8 cellular contexts compared by ENCODE assay signal in the genomic region with DNA sequence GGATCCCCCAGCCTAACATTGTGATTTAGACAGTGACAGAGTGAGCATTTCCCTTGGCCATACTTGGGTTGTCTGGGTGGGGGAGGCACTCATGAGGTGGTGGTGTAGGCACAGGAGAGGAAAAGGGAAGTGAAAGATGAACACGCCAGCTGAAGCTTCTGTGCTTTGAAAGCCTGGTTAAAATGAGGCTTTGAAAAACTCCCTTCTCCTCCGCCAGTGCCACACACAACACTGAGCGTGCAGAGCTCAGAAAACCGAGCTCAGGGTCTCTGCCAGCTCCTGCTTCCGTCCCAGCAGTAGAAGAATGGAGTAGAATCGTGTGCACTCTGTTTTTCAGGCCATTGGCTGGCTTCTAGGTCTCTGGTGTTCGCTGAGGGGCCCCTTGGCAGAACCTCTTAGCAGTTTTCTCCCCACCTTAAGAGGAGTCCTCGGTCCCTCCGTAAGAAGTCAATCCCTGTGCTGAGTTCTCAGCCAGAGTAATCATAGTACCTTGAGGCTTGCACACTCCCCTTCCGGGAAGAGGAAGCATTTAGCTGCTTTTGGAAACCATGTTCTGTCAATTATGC. TPM values are rescaled to one million over a fixed set of nuclear protein-coding genes. Genes with fewer than 3 reads are reported as not detected.
A peak's percentile ranks its signal among the peaks of the same experiment; 100 is the strongest.
DNase-seq lines count a peak whose midpoint lies in the region; ATAC-seq, FAIRE-seq and TF ChIP-seq lines count a peak whose summit lies in the region.

No MANE protein-coding gene starts in this region.

- no peaks in the 10 kb centered on the region for H3K9me3 Mint-ChIP-seq in CD8-positive, alpha-beta T cell
- H3K9me3 Mint-ChIP-seq in activated CD8-positive, alpha-beta T cell treated with anti-CD3 and anti-CD28 coated beads, Interleukin-2, amount 10 ng/mL, durations not matched to agents 7 days and 5 days (ENCODE audit: insufficient read depth): no peaks in the 10 kb centered on the region

- peaks cover 50% of the 10 kb centered on the region for H3K4me1 Mint-ChIP-seq in CD8-positive, alpha-beta T cell (ENCODE audit: low read depth)
- H3K4me1 Mint-ChIP-seq in activated CD8-positive, alpha-beta T cell treated with anti-CD3 and anti-CD28 coated beads, Interleukin-2, amount 10 ng/mL, durations not matched to agents 7 days and 5 days (ENCODE audit: low read depth): peaks cover 36% of the 10 kb centered on the region

- H3K27me3 ChIP-seq in CD8-positive, alpha-beta T cell (ENCODE audit: insufficient read depth, low read length): no peaks in the 10 kb centered on the region
- H3K27me3 ChIP-seq in layer of hippocampus (ENCODE audit: control insufficient read depth, insufficient read depth, low read length): no peaks in the 10 kb centered on the region
- H3K27me3 ChIP-seq in suprapubic skin: no peaks in the 10 kb centered on the region

- peak overlapping the region; percentile 54 for H3K27ac ChIP-seq in CD8-positive, alpha-beta T cell (ENCODE audit: low read depth, low read length)
- H3K27ac ChIP-seq in layer of hippocampus (ENCODE audit: low read depth, low read length): peak overlapping the region; percentile 55
- H3K27ac ChIP-seq in suprapubic skin: peak overlapping the region; percentile 70
- H3K27ac ChIP-seq in kidney (ENCODE audit: low read depth in 2 of 2, low read length in 2 of 2): no peak overlapping the region

- H3K27me3 Mint-ChIP-seq in CD8-positive, alpha-beta T cell (ENCODE audit: low read depth): no peaks in the 10 kb centered on the region
- no peaks in the 10 kb centered on the region for H3K27me3 Mint-ChIP-seq in activated CD8-positive, alpha-beta T cell treated with anti-CD3 and anti-CD28 coated beads, Interleukin-2, amount 10 ng/mL, durations not matched to agents 7 days and 5 days (ENCODE audit: low read depth)

- TF ChIP-seq POLR2A in suprapubic skin (IDR thresholded peaks at IDR 0.05): no peak

- WGBS in suprapubic skin: 46% methylated on average over 10 of the region's 10 CpGs

- intact Hi-C loops in CD8-positive, alpha-beta T cell (cut with DNase I, micrococcal nuclease): loop anchor here in 1 of 2 experiments (1.0 kb wide), 1 partner anchor 12 kb away; no protein-coding TSS in a partner anchor
- intact Hi-C loops in kidney (cut with DNase I): no loop called here

- H3K9ac ChIP-seq in kidney (ENCODE audit: low read length in 2 of 2): no peak overlapping the region

- peaks cover 8% of the 10 kb centered on the region for H3K36me3 Mint-ChIP-seq in CD8-positive, alpha-beta T cell
- peaks cover 28% of the 10 kb centered on the region for H3K36me3 Mint-ChIP-seq in activated CD8-positive, alpha-beta T cell treated with anti-CD3 and anti-CD28 coated beads, Interleukin-2, amount 10 ng/mL, durations not matched to agents 7 days and 5 days (ENCODE audit: low read depth)

- H3K4me1 ChIP-seq in CD8-positive, alpha-beta T cell (ENCODE audit: insufficient read depth, low read length): peaks cover 21% of the 10 kb centered on the region
- H3K4me1 ChIP-seq in suprapubic skin (peaks cover 31% of the 10 kb centered on the region), kidney (ENCODE audit: control insufficient read depth in 1 of 2, insufficient read depth in 1 of 2, low read depth in 1 of 2, low read length in 2 of 2) (peaks cover 0 to 7% of the 10 kb centered on the region in 2 donors)

- no peaks in the 10 kb centered on the region for H3K9me3 ChIP-seq in CD8-positive, alpha-beta T cell (ENCODE audit: low read length)
- H3K9me3 ChIP-seq in suprapubic skin (no peaks in the 10 kb centered on the region), kidney (ENCODE audit: control insufficient read depth in 1 of 2, low read length in 2 of 2) (no peaks in the 10 kb centered on the region)

- H3K4me3 Mint-ChIP-seq in CD8-positive, alpha-beta T cell: peak overlapping the region; percentile 87
- peak overlapping the region; percentile 78 for H3K4me3 Mint-ChIP-seq in activated CD8-positive, alpha-beta T cell treated with anti-CD3 and anti-CD28 coated beads, Interleukin-2, amount 10 ng/mL, durations not matched to agents 7 days and 5 days

- FAIRE-seq in kidney (lab: Jason Lieb, UNC): no peak

- DNase-seq in CD8-positive, alpha-beta T cell: peak in 6 of 7 experiments; percentile 7 to 60 (median 26)
- peak; percentile 61 for DNase-seq in activated CD8-positive, alpha-beta T cell treated with anti-CD3 and anti-CD28 coated beads, Interleukin-2, amount 10 ng/mL, durations not matched to agents 7 days and 5 days
- no peak for DNase-seq in suprapubic skin (ENCODE audit: low spot score in 2 of 2)
- no peak for DNase-seq in NCI-H2029 (lab: John Stamatoyannopoulos, UW)
- DNase-seq in kidney: no peak

- H3K4me3 ChIP-seq in CD8-positive, alpha-beta T cell (ENCODE audit: low read depth, low read length): peak overlapping the region; percentile 44
- H3K4me3 ChIP-seq in suprapubic skin: peak overlapping the region; percentile 23
- no peak overlapping the region for H3K4me3 ChIP-seq in kidney (ENCODE audit: low read length in 2 of 2)

- TF ChIP-seq EP300 in suprapubic skin (IDR thresholded peaks at IDR 0.05): no peak

- no peak for TF ChIP-seq CTCF in CD8-positive, alpha-beta T cell (IDR thresholded peaks at IDR 0.05)
- TF ChIP-seq CTCF in suprapubic skin (IDR thresholded peaks at IDR 0.05): no peak
- TF ChIP-seq CTCF in kidney (IDR thresholded peaks at IDR 0.05; ENCODE audit: borderline replicate concordance, extremely low read depth, insufficient read depth): no peak

- POLR2A ChIA-PET in CD8-positive, alpha-beta T cell (lab: Charles Lee): interaction anchor here (1.4 to 2.0 kb wide), 2 partner anchors 12 to 33 kb away, joined by 5 to 14 read pairs; partner anchors contain the start of gene PLEKHM2
- POLR2A ChIA-PET in activated CD8-positive, alpha-beta T cell treated with anti-CD3 and anti-CD28 coated beads, Interleukin-2, amount 10 ng/mL, durations not matched to agents 7 days and 5 days (lab: Charles Lee): interaction anchor here (0.5 to 2.3 kb wide), 12 partner anchors 9 to 170 kb away, joined by 3 to 27 read pairs (median 4); partner anchors contain the start of genes DNAJC16 and PLEKHM2

- peak overlapping the region; percentile 96 for H3K27ac Mint-ChIP-seq in CD8-positive, alpha-beta T cell
- H3K27ac Mint-ChIP-seq in activated CD8-positive, alpha-beta T cell treated with anti-CD3 and anti-CD28 coated beads, Interleukin-2, amount 10 ng/mL, durations not matched to agents 7 days and 5 days: peak overlapping the region; percentile 97

- H3K36me3 ChIP-seq in CD8-positive, alpha-beta T cell (ENCODE audit: insufficient read depth, low read length): no peaks in the 10 kb centered on the region
- H3K36me3 ChIP-seq in suprapubic skin (no peaks in the 10 kb centered on the region), kidney (ENCODE audit: control insufficient read depth in 1 of 2, insufficient read depth in 2 of 2, low read length in 2 of 2) (no peaks in the 10 kb centered on the region)

- CTCF ChIA-PET in CD8-positive, alpha-beta T cell (lab: Charles Lee): interaction anchor here (1.2 to 1.4 kb wide), 2 partner anchors 11 to 20 kb away, joined by 5 read pairs; no protein-coding TSS in a partner anchor
- CTCF ChIA-PET in activated CD8-positive, alpha-beta T cell treated with anti-CD3 and anti-CD28 coated beads, Interleukin-2, amount 10 ng/mL, durations not matched to agents 7 days and 5 days (lab: Charles Lee): interaction anchor here (1.0 to 2.1 kb wide), 12 partner anchors 9 to 669 kb away, joined by 3 to 11 read pairs (median 4); partner anchors contain the start of gene PLEKHM2

- ATAC-seq in CD8-positive, alpha-beta T cell: peak; percentile 84
- ATAC-seq in GM19463 (IDR thresholded peaks at IDR 0.05; ENCODE audit: unreplicated experiment) (peak; percentile 93), HG03469 (IDR thresholded peaks at IDR 0.05; ENCODE audit: unreplicated experiment) (peak; percentile 68)
- peak; percentile 85 for ATAC-seq in activated CD8-positive, alpha-beta T cell treated with anti-CD3 and anti-CD28 coated beads, Interleukin-2, amount 10 ng/mL, durations not matched to agents 7 days and 5 days

RNA-seq across cellular contexts. Expression of gene PLEKHM2, which starts 12.9 kb away (rescaled TPM):
- total RNA-seq in CD8-positive, alpha-beta T cell: 100 to 1,000 TPM in 1 of 2 experiments, 10 to 100 TPM in 1; 96.5 to 115 TPM
- 10 to 100 TPM; 51.0 to 52.6 TPM for total RNA-seq in activated CD8-positive, alpha-beta T cell treated with anti-CD3 and anti-CD28 coated beads, Interleukin-2, amount 10 ng/mL, durations not matched to agents 7 days and 5 days
- total RNA-seq in suprapubic skin (10 to 100 TPM; 51.3 to 61.6 (median 55.2) TPM), kidney (65.7 TPM)
- polyA plus RNA-seq in kidney (ENCODE audit: insufficient read depth, low read depth, low replicate concordance): 21.7 TPM

RNA-seq across cellular contexts. Expression of gene SLC25A34, which starts 39.0 kb away (rescaled TPM):
- 1 to 10 TPM; 1.4 to 2.2 TPM for total RNA-seq in CD8-positive, alpha-beta T cell
- 1 to 10 TPM; 1.6 TPM for total RNA-seq in activated CD8-positive, alpha-beta T cell treated with anti-CD3 and anti-CD28 coated beads, Interleukin-2, amount 10 ng/mL, durations not matched to agents 7 days and 5 days
- total RNA-seq in suprapubic skin (1 to 10 TPM; 1.3 to 4.3 (median 2.4) TPM), kidney (1.5 TPM)
- polyA plus RNA-seq in kidney (ENCODE audit: insufficient read depth, low read depth, low replicate concordance): 12.2 TPM

RNA-seq across cellular contexts. Expression of gene TMEM82, which starts 45.3 kb away (rescaled TPM):
- total RNA-seq in CD8-positive, alpha-beta T cell: not detected
- not detected for total RNA-seq in activated CD8-positive, alpha-beta T cell treated with anti-CD3 and anti-CD28 coated beads, Interleukin-2, amount 10 ng/mL, durations not matched to agents 7 days and 5 days
- not detected for total RNA-seq in suprapubic skin
- 2.0 TPM for total RNA-seq in kidney
- 25.4 TPM for polyA plus RNA-seq in kidney (ENCODE audit: insufficient read depth, low read depth, low replicate concordance)

Comparison
In these comparisons a context has a peak if more than half of its experiments do, and no peak if none do; other contexts are left out.
1. DNase-seq: peak in CD8-positive, alpha-beta T cell (6 of 7) and activated CD8-positive, alpha-beta T cell treated with anti-CD3 and anti-CD28 coated beads, Interleukin-2, amount 10 ng/mL, durations not matched to agents 7 days and 5 days (single experiment); none in suprapubic skin (0 of 2), NCI-H2029 (single experiment) and kidney (single experiment).
2. H3K27ac ChIP-seq: peak in CD8-positive, alpha-beta T cell (single experiment), layer of hippocampus (single experiment) and suprapubic skin (single experiment); none in kidney (0 of 2).
3. H3K4me3 ChIP-seq: peak in CD8-positive, alpha-beta T cell (single experiment) and suprapubic skin (single experiment); none in kidney (0 of 2).
4. Peak in every context shown above with its lines, with median percentiles within 50 percentile points of each other: ATAC-seq.